In genomic region chr10:13163859-13164258, GRCh38 we compare ENCODE assay signal across 21 cellular contexts. TPM values are rescaled to one million over a fixed set of nuclear protein-coding genes. Genes with fewer than 3 reads are reported as not detected.
A peak's percentile ranks its signal among the peaks of the same experiment; 100 is the strongest.
DNase-seq lines count a peak whose midpoint lies in the region; ATAC-seq, FAIRE-seq and TF ChIP-seq lines count a peak whose summit lies in the region.
"Had no signal": no experiment of that assay in that cellular context is flagged by ENCODE, and none has a peak within 500 bp of the region (broad histone marks: within the 10 kb centered on the region; RNA-seq: fewer than 3 reads in every experiment).

No MANE protein-coding gene starts in this region.

- no peak overlapping the region for H3K18ac ChIP-seq in H9 (ENCODE audit: insufficient read length, low read depth, low read length)

- H3K9me3 ChIP-seq in BLaER1 = no peaks in the 10 kb centered on the region
- no peaks in the 10 kb centered on the region for H3K9me3 ChIP-seq in HEK293 (ENCODE audit: control insufficient read depth, insufficient read depth, low read depth, low read length)
- H3K9me3 ChIP-seq in K562 (replicated peaks; ENCODE audit: control insufficient read depth, insufficient read depth, low read depth, low read length) = no peaks in the 10 kb centered on the region
- no peaks in the 10 kb centered on the region for H3K9me3 ChIP-seq in left lung
- H3K9me3 ChIP-seq in uterus = no peaks in the 10 kb centered on the region
- H3K9me3 ChIP-seq in H9 (ENCODE audit: control insufficient read depth, low read depth, low read length) = no peaks in the 10 kb centered on the region
- H3K9me3 ChIP-seq: HAP-1 had no signal

- H3K4me3 ChIP-seq in BLaER1 (no peak overlapping the region), HEK293 (ENCODE audit: low read depth, low read length) (no peak overlapping the region), K562 (no peak overlapping the region), left lung (no peak overlapping the region), uterus (no peak overlapping the region)
- H3K4me3 ChIP-seq: HAP-1 had no signal

- FAIRE-seq in K562 (lab: Jason Lieb, UNC) = no peak
- FAIRE-seq: G401.6, GM12892, HepG2, HTR-8/SVneo had no signal

- intact Hi-C loops in activated CD8-positive, alpha-beta T cell treated with anti-CD3 and anti-CD28 coated beads for 36 hours (cut with micrococcal nuclease) = no loop called here
- intact Hi-C loops in K562 (cut with micrococcal nuclease) = loop anchor here (5.0 to 10.0 kb wide), 4 partner anchors 47 to 278 kb away; no protein-coding TSS in a partner anchor
- intact Hi-C loops in left lung (cut with DNase I) = no loop called here
- intact Hi-C loops in uterus (cut with DNase I; ENCODE audit: low total_unique reads) = no loop called here

- H4K8ac ChIP-seq in H9 (replicated peaks; ENCODE audit: insufficient read length, low read depth, low read length) = no peak overlapping the region

- H3K4me1 Mint-ChIP-seq in activated CD8-positive, alpha-beta T cell treated with anti-CD3 and anti-CD28 coated beads for 36 hours (ENCODE audit: low read depth) = peaks cover 25% of the 10 kb centered on the region
- peaks cover 44% of the 10 kb centered on the region for H3K4me1 Mint-ChIP-seq in activated CD8-positive, alpha-beta T cell treated with anti-CD3 and anti-CD28 coated beads, Interleukin-2, amount 10 ng/mL, durations not matched to agents 7 days and 5 days (ENCODE audit: low read depth)
- peaks cover 9 to 12% of the 10 kb centered on the region in 2 experiments for H3K4me1 Mint-ChIP-seq in H9

- H4K20me1 ChIP-seq in BLaER1 (peaks cover 19% of the 10 kb centered on the region; the same call in 1 of the 2 replicates), K562 (replicated peaks; ENCODE audit: control insufficient read depth, insufficient read depth, low read length) (no peaks in the 10 kb centered on the region), H9 (ENCODE audit: control insufficient read depth, insufficient read depth, insufficient read length) (no peaks in the 10 kb centered on the region)

- H3K79me1 ChIP-seq in H9 (ENCODE audit: insufficient read depth, low read depth, low read length, poor library complexity, severe bottlenecking) = peaks cover 18% of the 10 kb centered on the region

- CTCF ChIA-PET in activated CD8-positive, alpha-beta T cell treated with anti-CD3 and anti-CD28 coated beads for 36 hours (lab: Charles Lee) = interaction anchor here (1.3 kb wide), 1 partner anchor 139 kb away, joined by 4 read pairs; no protein-coding TSS in a partner anchor
- CTCF ChIA-PET in activated CD8-positive, alpha-beta T cell treated with anti-CD3 and anti-CD28 coated beads, Interleukin-2, amount 10 ng/mL, durations not matched to agents 7 days and 5 days (lab: Charles Lee) = interaction anchor here (0.6 to 1.2 kb wide), 2 partner anchors 139 to 1380 kb away, joined by 3 to 4 read pairs; no protein-coding TSS in a partner anchor
- CTCF ChIA-PET in HEK293 (lab: Yijun Ruan, JAX) = no interaction called here
- CTCF ChIA-PET in K562 (lab: Yijun Ruan, JAX; ENCODE audit: low intra/inter-chr PET ratio) = no interaction called here

- H2AK5ac ChIP-seq in H9 (ENCODE audit: insufficient read length, low read length) = no peak overlapping the region

- no peak overlapping the region for H3T11ph ChIP-seq in H9 (ENCODE audit: low read length)

- H3K4ac ChIP-seq in H9 (ENCODE audit: low read depth, low read length) = no peak overlapping the region

- peaks cover 9% of the 10 kb centered on the region for H3K23me2 ChIP-seq in H9 (ENCODE audit: insufficient read length, low read depth, low read length, poor library complexity, severe bottlenecking)

- H3K79me2 ChIP-seq in K562 (ENCODE audit: control insufficient read depth, insufficient read depth, low read length) (peaks cover 46% of the 10 kb centered on the region), H9 (ENCODE audit: insufficient read depth, low read length) (peaks cover 25% of the 10 kb centered on the region; the same call in 1 of the 2 replicates)

- peaks cover 50% of the 10 kb centered on the region for H3K36me3 ChIP-seq in BLaER1
- H3K36me3 ChIP-seq in HEK293 (ENCODE audit: control insufficient read depth in 2 of 2, insufficient read depth in 1 of 2, low read length in 2 of 2) = peaks cover 23 to 50% of the 10 kb centered on the region in 2 experiments
- peaks cover 53% of the 10 kb centered on the region for H3K36me3 ChIP-seq in K562 (ENCODE audit: control insufficient read depth, insufficient read depth, low read length)
- H3K36me3 ChIP-seq in left lung = no peaks in the 10 kb centered on the region
- no peaks in the 10 kb centered on the region for H3K36me3 ChIP-seq in uterus

- H3K4me2 ChIP-seq in BLaER1 = no peak overlapping the region
- no peak overlapping the region for H3K4me2 ChIP-seq in K562 (ENCODE audit: insufficient read depth, low read length)
- no peak overlapping the region for H3K4me2 ChIP-seq in H9 (ENCODE audit: insufficient read depth, insufficient read length, low read length)

- H2BK12ac ChIP-seq in H9 (ENCODE audit: insufficient read length, low read depth, low read length) = no peak overlapping the region

- H3K9me1 ChIP-seq in K562 (ENCODE audit: control insufficient read depth, insufficient read depth, low read length) = no peaks in the 10 kb centered on the region

- TF ChIP-seq CTCF in activated CD8-positive, alpha-beta T cell treated with anti-CD3 and anti-CD28 coated beads for 36 hours (IDR thresholded peaks at IDR 0.05) = no peak
- TF ChIP-seq CTCF in HEK293 (tag by site-specific recombination; IDR thresholded peaks at IDR 0.05) (no peak), K562 (IDR thresholded peaks at IDR 0.05 in 2 of 3, conservative IDR thresholded peaks at IDR 0.05 in 1 of 3; ENCODE audit: insufficient read depth in 2 of 3, low read depth in 1 of 3, low read length in 3 of 3) (no peak), left lung (IDR thresholded peaks at IDR 0.05) (no peak), uterus (IDR thresholded peaks at IDR 0.05) (no peak), H9 (conservative IDR thresholded peaks at IDR 0.05) (no peak)

- H3K4me3 Mint-ChIP-seq in activated CD8-positive, alpha-beta T cell treated with anti-CD3 and anti-CD28 coated beads for 36 hours = peak overlapping the region; percentile 22
- H3K4me3 Mint-ChIP-seq in activated CD8-positive, alpha-beta T cell treated with anti-CD3 and anti-CD28 coated beads, Interleukin-2, amount 10 ng/mL, durations not matched to agents 7 days and 5 days = no peak overlapping the region
- H3K4me3 Mint-ChIP-seq in H9 = peak overlapping the region in 1 of 2 experiments; percentile 65; a peak in 3 of 5 replicates
- H3K4me3 Mint-ChIP-seq: CD4-positive, alpha-beta T cell; HFFc6 had no signal

- 93% methylated on average over 3 of the region's 3 CpGs for WGBS in K562 (ENCODE audit: insufficient coverage, low coverage, missing lambda C conversion rate)
- WGBS in H9 (ENCODE audit: extremely low coverage, insufficient read length, low lambda C conversion rate) = no CpG with 5 or more reads among the region's 3 CpGs

- TF ChIP-seq POLR2A in K562 (conservative IDR thresholded peaks at IDR 0.05) (no peak), uterus (IDR thresholded peaks at IDR 0.05) (no peak)

- POLR2A ChIA-PET in activated CD8-positive, alpha-beta T cell treated with anti-CD3 and anti-CD28 coated beads for 36 hours (lab: Charles Lee) = interaction anchor here (2.9 kb wide), 1 partner anchor 138 kb away, joined by 16 read pairs; the partner anchor contains the start of gene PHYH
- POLR2A ChIA-PET in activated CD8-positive, alpha-beta T cell treated with anti-CD3 and anti-CD28 coated beads, Interleukin-2, amount 10 ng/mL, durations not matched to agents 7 days and 5 days (lab: Charles Lee) = no interaction called here
- POLR2A ChIA-PET in HEK293 (lab: Yijun Ruan, JAX) = no interaction called here
- POLR2A ChIA-PET in K562 (lab: Yijun Ruan, JAX) = no interaction called here

- in situ Hi-C loops in K562 (cut with MboI) = no loop called here

- no peak overlapping the region for H2BK15ac ChIP-seq in H9 (ENCODE audit: low read depth, low read length)

- no peak for TF ChIP-seq RAD21 in K562 (CRISPR knock-in tag; conservative IDR thresholded peaks at IDR 0.05 in 1 of 2, IDR thresholded peaks at IDR 0.05 in 1 of 2)

- no peak overlapping the region for H3K27ac ChIP-seq in BLaER1
- H3K27ac ChIP-seq in HEK293 (ENCODE audit: extremely low read depth, low read depth, low read length) = no peak overlapping the region
- H3K27ac ChIP-seq in K562 (ENCODE audit: extremely low read depth, low read depth, low read length) = no peak overlapping the region
- H3K27ac ChIP-seq in left lung = no peak overlapping the region
- no peak overlapping the region for H3K27ac ChIP-seq in uterus
- H3K27ac ChIP-seq in H9 (ENCODE audit: insufficient read length, low read depth, low read length) = no peak overlapping the region

- H2BK120ac ChIP-seq in H9 (ENCODE audit: low read depth, low read length, poor library complexity, severe bottlenecking) = no peak overlapping the region

- H3K9ac ChIP-seq in BLaER1 (peak overlapping the region; percentile 12; the same call in 1 of the 2 replicates), K562 (ENCODE audit: insufficient read depth in 1 of 2, low read depth in 2 of 2, low read length in 2 of 2) (no peak overlapping the region), H9 (ENCODE audit: extremely low read depth, insufficient read length, low read length) (no peak overlapping the region)

- BruUV-seq in K562 (replicated peaks; lab: Mats Ljungman, UMichigan) = no TSS peak

- peaks cover 22% of the 10 kb centered on the region for H3K4me1 ChIP-seq in BLaER1
- no peaks in the 10 kb centered on the region for H3K4me1 ChIP-seq in HEK293 (ENCODE audit: control insufficient read depth, insufficient read depth, low read length)
- peaks cover 4 to 13% of the 10 kb centered on the region in 2 experiments; a peak in 4 of 5 replicates for H3K4me1 ChIP-seq in K562 (replicated peaks in 1 of 2; ENCODE audit: control insufficient read depth in 2 of 2, insufficient read depth in 2 of 2, low read length in 2 of 2)
- peaks cover 0 to 16% of the 10 kb centered on the region in 2 donors for H3K4me1 ChIP-seq in left lung
- no peaks in the 10 kb centered on the region for H3K4me1 ChIP-seq in uterus
- no peaks in the 10 kb centered on the region; the same call in 1 of the 2 replicates for H3K4me1 ChIP-seq in H9 (ENCODE audit: insufficient read depth, low read length)

- no peak overlapping the region for H4K91ac ChIP-seq in H9 (ENCODE audit: insufficient read length, low read depth, low read length)

- H2BK20ac ChIP-seq in H9 (ENCODE audit: low read depth, low read length, poor library complexity, severe bottlenecking) = no peak overlapping the region

- no peak for ATAC-seq in activated CD8-positive, alpha-beta T cell treated with anti-CD3 and anti-CD28 coated beads for 36 hours
- ATAC-seq in activated CD8-positive, alpha-beta T cell treated with anti-CD3 and anti-CD28 coated beads, Interleukin-2, amount 10 ng/mL, durations not matched to agents 7 days and 5 days = no peak
- no peak for ATAC-seq in K562
- ATAC-seq in left lung = no peak
- ATAC-seq: HepG2 had no signal

- H3K27ac Mint-ChIP-seq in activated CD8-positive, alpha-beta T cell treated with anti-CD3 and anti-CD28 coated beads for 36 hours = no peak overlapping the region
- H3K27ac Mint-ChIP-seq in activated CD8-positive, alpha-beta T cell treated with anti-CD3 and anti-CD28 coated beads, Interleukin-2, amount 10 ng/mL, durations not matched to agents 7 days and 5 days = no peak overlapping the region
- no peak overlapping the region; a peak in 1 of 7 replicates for H3K27ac Mint-ChIP-seq in H9
- H3K27ac Mint-ChIP-seq: CD4-positive, alpha-beta T cell; HFFc6 had no signal

- H3K14ac ChIP-seq in H9 (ENCODE audit: insufficient read depth, low read length) = no peak overlapping the region

- no peak for TF ChIP-seq EP300 in K562 (IDR thresholded peaks at IDR 0.05; ENCODE audit: low read length)

- no peak for DNase-seq in activated CD8-positive, alpha-beta T cell treated with anti-CD3 and anti-CD28 coated beads for 36 hours
- DNase-seq in activated CD8-positive, alpha-beta T cell treated with anti-CD3 and anti-CD28 coated beads, Interleukin-2, amount 10 ng/mL, durations not matched to agents 7 days and 5 days = no peak
- no peak for DNase-seq in K562 (ENCODE audit: extremely low read depth in 1 of 4, low spot score in 3 of 4)
- DNase-seq in left lung = no peak
- no peak for DNase-seq in uterus
- DNase-seq in H9 = no peak
- DNase-seq: ACHN; C1 segment of cervical spinal cord; Calu3; CD4-positive, alpha-beta T cell; DMS 273 treated with DMSO at 0.1 percent for 48 hours; EL; GOT3; HFFc6 had no signal

- H3K9me3 Mint-ChIP-seq in activated CD8-positive, alpha-beta T cell treated with anti-CD3 and anti-CD28 coated beads for 36 hours = no peaks in the 10 kb centered on the region
- no peaks in the 10 kb centered on the region for H3K9me3 Mint-ChIP-seq in activated CD8-positive, alpha-beta T cell treated with anti-CD3 and anti-CD28 coated beads, Interleukin-2, amount 10 ng/mL, durations not matched to agents 7 days and 5 days (ENCODE audit: insufficient read depth)
- H3K9me3 Mint-ChIP-seq in H9 = no peaks in the 10 kb centered on the region
- H3K9me3 Mint-ChIP-seq: CD4-positive, alpha-beta T cell; HFFc6 had no signal

- H2AFZ ChIP-seq in K562 (ENCODE audit: low read depth, low read length) (no peak overlapping the region), H9 (ENCODE audit: low read length) (no peak overlapping the region)

- no peak overlapping the region for H4K5ac ChIP-seq in H9 (ENCODE audit: insufficient read length, low read depth, low read length)

- H3K27me3 Mint-ChIP-seq in activated CD8-positive, alpha-beta T cell treated with anti-CD3 and anti-CD28 coated beads for 36 hours = no peaks in the 10 kb centered on the region
- H3K27me3 Mint-ChIP-seq in activated CD8-positive, alpha-beta T cell treated with anti-CD3 and anti-CD28 coated beads, Interleukin-2, amount 10 ng/mL, durations not matched to agents 7 days and 5 days (ENCODE audit: low read depth) = no peaks in the 10 kb centered on the region
- no peaks in the 10 kb centered on the region for H3K27me3 Mint-ChIP-seq in H9 (ENCODE audit: low read depth)
- H3K27me3 Mint-ChIP-seq: CD4-positive, alpha-beta T cell had no signal

- H3K23ac ChIP-seq in H9 (ENCODE audit: insufficient read length, low read depth, low read length) = no peak overlapping the region

- H2BK5ac ChIP-seq in H9 (ENCODE audit: insufficient read length, low read length) = no peak overlapping the region

- H3K27me3 ChIP-seq in BLaER1 = no peaks in the 10 kb centered on the region
- H3K27me3 ChIP-seq in K562 (ENCODE audit: control insufficient read depth in 2 of 2, insufficient read depth in 2 of 2, low read length in 2 of 2) = no peaks in the 10 kb centered on the region
- H3K27me3 ChIP-seq in left lung = no peaks in the 10 kb centered on the region
- H3K27me3 ChIP-seq in uterus = no peaks in the 10 kb centered on the region
- H3K27me3 ChIP-seq in H9 (ENCODE audit: insufficient read depth, low read length) = no peaks in the 10 kb centered on the region

- peaks cover 53% of the 10 kb centered on the region for H3K36me3 Mint-ChIP-seq in activated CD8-positive, alpha-beta T cell treated with anti-CD3 and anti-CD28 coated beads for 36 hours (ENCODE audit: low read depth)
- H3K36me3 Mint-ChIP-seq in activated CD8-positive, alpha-beta T cell treated with anti-CD3 and anti-CD28 coated beads, Interleukin-2, amount 10 ng/mL, durations not matched to agents 7 days and 5 days (ENCODE audit: low read depth) = peaks cover 41% of the 10 kb centered on the region
- H3K36me3 Mint-ChIP-seq in H9 (ENCODE audit: insufficient read depth in 1 of 3, low read depth in 3 of 3) = peaks cover 25 to 47% (median 40%) of the 10 kb centered on the region in 3 experiments; a peak in 6 of 7 replicates

- H3K56ac ChIP-seq in H9 (ENCODE audit: insufficient read length, low read depth, low read length) = no peak overlapping the region

RNA-seq across cellular contexts. Expression of gene MCM10, which starts 2.5 kb away (rescaled TPM):
- total RNA-seq in activated CD8-positive, alpha-beta T cell treated with anti-CD3 and anti-CD28 coated beads for 36 hours = 10 to 100 TPM; 65.4 to 69.0 TPM
- 10 to 100 TPM; 68.3 to 73.5 TPM for total RNA-seq in activated CD8-positive, alpha-beta T cell treated with anti-CD3 and anti-CD28 coated beads, Interleukin-2, amount 10 ng/mL, durations not matched to agents 7 days and 5 days
- 70.9 and 136 TPM in 2 replicates for total RNA-seq in K562 (2011; cell fraction: chromatin; rRNA removed; ENCODE audit: low replicate concordance)
- 37.0 and 42.4 TPM in 2 replicates for total RNA-seq in K562 (2011; cell fraction: nucleolus; rRNA removed)
- total RNA-seq in K562 (2011; cell fraction: nucleoplasm; rRNA removed) = 41.4 and 42.4 TPM in 2 replicates
- total RNA-seq in K562 (2014; rRNA removed) = 59.0 and 61.1 TPM in 2 replicates
- 54.6 and 61.9 TPM in 2 replicates for total RNA-seq in K562 (2014; rRNA removed; fragmentation: Illumina TruSeq; extraction: Trizol)
- 55.2 and 56.4 TPM in 2 replicates for total RNA-seq in K562 (2015; rRNA removed; fragmentation: Illumina TruSeq; extraction: Trizol)
- 59.4 and 68.1 TPM in 2 replicates for total RNA-seq in K562 (2021)
- 18.7 and 25.9 TPM in 2 replicates for polyA plus RNA-seq in K562 (2011; rRNA removed)
- 8.2 and 9.0 TPM in 2 replicates for polyA plus RNA-seq in K562 (2011; cell fraction: cytosol; rRNA removed)
- 21.4 and 24.5 TPM in 2 replicates for polyA plus RNA-seq in K562 (2011; cell fraction: nucleus; rRNA removed)
- polyA plus RNA-seq in K562 (2012) = 18.1 and 26.1 TPM in 2 replicates
- 40.0 and 48.0 TPM in 2 replicates for polyA plus RNA-seq in K562 (2014; fragmentation: Illumina TruSeq; extraction: Trizol)
- polyA plus RNA-seq in K562 (2014; fragmentation: Nextera tagmentation; extraction: Ambion mirVana) = 10 to 100 TPM; 10.4 to 26.1 TPM
- 32.7 and 34.3 TPM in 2 replicates for polyA plus RNA-seq in K562 (2014; rRNA removed)
- 34.5 and 37.9 TPM in 2 replicates for polyA minus RNA-seq in K562 (2011; rRNA and poly(A)+ RNA removed)
- polyA minus RNA-seq in K562 (2011; cell fraction: cytosol; rRNA and poly(A)+ RNA removed) = 18.7 and 25.1 TPM in 2 replicates
- polyA minus RNA-seq in K562 (2011; cell fraction: nucleus; rRNA and poly(A)+ RNA removed) = 33.0 and 42.0 TPM in 2 replicates
- total RNA-seq in left lung = 1 to 10 TPM; 4.2 to 9.1 TPM
- 10 to 100 TPM in 1 of 4 donors, not detected in 3; 14.1 TPM for total RNA-seq in uterus
- 63.9 and 67.4 TPM in 2 replicates for total RNA-seq in H9 (2021)

Comparison
In these comparisons a context has a peak if more than half of its experiments do, and no peak if none do; other contexts are left out.
1. CTCF ChIA-PET loops: an anchor here in activated CD8-positive, alpha-beta T cell treated with anti-CD3 and anti-CD28 coated beads for 36 hours (1.3 kb wide) and activated CD8-positive, alpha-beta T cell treated with anti-CD3 and anti-CD28 coated beads, Interleukin-2, amount 10 ng/mL, durations not matched to agents 7 days and 5 days (0.6 to 1.2 kb wide); none called in HEK293 and K562.